In genomic region chr7:33743594-33743993, GRCh38 we compare ENCODE assay signal across 16 cellular contexts.
DNase-seq lines count a peak whose midpoint lies in the region; ATAC-seq and TF ChIP-seq lines count a peak whose summit lies in the region.
"Had no signal": no experiment of that assay in that cellular context is flagged by ENCODE, and none has a peak within 500 bp of the region (broad histone marks: within the 10 kb centered on the region; RNA-seq: fewer than 3 reads in every experiment).

No MANE protein-coding gene starts in this region.

- ATAC-seq in stimulated activated effector memory CD8-positive, alpha-beta T cell treated with anti-CD3 and anti-CD28 coated beads, Interleukin-12 subunit alpha, Interleukin-12 subunit beta, amount 100 ng/mL, for 72 hours = no peak
- ATAC-seq in HG02759 (IDR thresholded peaks at IDR 0.05; ENCODE audit: unreplicated experiment) (no peak), HG02623 (IDR thresholded peaks at IDR 0.05; ENCODE audit: unreplicated experiment) (no peak)

- H3K4me1 ChIP-seq in fibroblast of lung (ENCODE audit: control insufficient read depth, extremely low read depth, insufficient read depth, low read length) (peaks cover 12% of the 10 kb centered on the region), prostate gland (replicated peaks) (no peaks in the 10 kb centered on the region)
- H3K4me1 ChIP-seq: Caco-2 had no signal

- intact Hi-C loops in prostate gland (cut with DNase I) = loop anchor here (10.0 kb wide), 1 partner anchor 499 kb away; no protein-coding TSS in a partner anchor

- H3K27ac ChIP-seq in fibroblast of lung (ENCODE audit: insufficient read depth, low read length) = peak overlapping the region; percentile 62
- H3K27ac ChIP-seq in prostate gland = peak overlapping the region in 1 of 2 donors; percentile 59
- H3K27ac ChIP-seq: ovary had no signal

- peak overlapping the region; percentile 29 for H3K4me2 ChIP-seq in fibroblast of lung (ENCODE audit: extremely low read depth, insufficient read depth, low read length)

- peaks cover 2% of the 10 kb centered on the region for H3K9me3 Mint-ChIP-seq in stimulated activated effector memory CD8-positive, alpha-beta T cell treated with anti-CD3 and anti-CD28 coated beads, Interleukin-12 subunit alpha, Interleukin-12 subunit beta, amount 100 ng/mL, for 72 hours
- H3K9me3 Mint-ChIP-seq: activated CD4-positive, alpha-beta memory T cell treated with anti-CD3 and anti-CD28 coated beads for 36 hours had no signal

- H3K9me3 ChIP-seq in fibroblast of lung (ENCODE audit: control insufficient read depth, insufficient read depth, low read depth, low read length) (no peaks in the 10 kb centered on the region), prostate gland (no peaks in the 10 kb centered on the region)
- H3K9me3 ChIP-seq: Caco-2, ovary had no signal

- peaks cover 8% of the 10 kb centered on the region for H3K4me1 Mint-ChIP-seq in stimulated activated effector memory CD8-positive, alpha-beta T cell treated with anti-CD3 and anti-CD28 coated beads, Interleukin-12 subunit alpha, Interleukin-12 subunit beta, amount 100 ng/mL, for 72 hours

- H3K27me3 ChIP-seq in fibroblast of lung (ENCODE audit: control insufficient read depth, insufficient read depth, low read length) (no peaks in the 10 kb centered on the region), prostate gland (replicated peaks; ENCODE audit: insufficient read depth) (no peaks in the 10 kb centered on the region)
- H3K27me3 ChIP-seq: ovary had no signal

- no peaks in the 10 kb centered on the region for H3K79me2 ChIP-seq in fibroblast of lung (ENCODE audit: control insufficient read depth, insufficient read depth, low read length)

- WGBS in prostate gland = 64% methylated on average over 5 of the region's 5 CpGs

- no peak for TF ChIP-seq POLR2A in prostate gland (IDR thresholded peaks at IDR 0.05)

- no peaks in the 10 kb centered on the region for H4K20me1 ChIP-seq in fibroblast of lung (ENCODE audit: control insufficient read depth, extremely low read depth, insufficient read depth, low read length)

- TF ChIP-seq CTCF in fibroblast of lung (conservative IDR thresholded peaks at IDR 0.05 in 1 of 2, IDR thresholded peaks at IDR 0.05 in 1 of 2; ENCODE audit: low read depth in 1 of 2, low read length in 2 of 2) = no peak
- no peak for TF ChIP-seq CTCF in prostate gland (IDR thresholded peaks at IDR 0.05)

- no peaks in the 10 kb centered on the region for H3K36me3 Mint-ChIP-seq in stimulated activated effector memory CD8-positive, alpha-beta T cell treated with anti-CD3 and anti-CD28 coated beads, Interleukin-12 subunit alpha, Interleukin-12 subunit beta, amount 100 ng/mL, for 72 hours
- H3K36me3 Mint-ChIP-seq: activated CD4-positive, alpha-beta memory T cell treated with anti-CD3 and anti-CD28 coated beads for 36 hours had no signal

- no peak overlapping the region for H2AFZ ChIP-seq in fibroblast of lung (ENCODE audit: low read length)

- peak; percentile 12 for DNase-seq in DMS153 treated with DMSO at 0.1 percent for 48 hours (lab: John Stamatoyannopoulos, UW; ENCODE audit: unreplicated experiment)
- peak; percentile 58 for DNase-seq in M059J (ENCODE audit: low read depth)
- peak; percentile 75 to 98 for DNase-seq in fibroblast of lung (ENCODE audit: low read depth in 2 of 2)
- DNase-seq in prostate gland (ENCODE audit: low spot score) = peak; percentile 72
- DNase-seq in stimulated activated effector memory CD8-positive, alpha-beta T cell treated with anti-CD3 and anti-CD28 coated beads, Interleukin-12 subunit alpha, Interleukin-12 subunit beta, amount 100 ng/mL, for 72 hours (ENCODE audit: low spot score in 2 of 2) = no peak
- no peak for DNase-seq in stimulated activated CD4-positive, alpha-beta T cell treated with anti-CD3 and anti-CD28 coated beads, Interleukin-4, amount 100 ng/mL, for 24 hours
- DNase-seq: activated CD4-positive, alpha-beta memory T cell treated with anti-CD3 and anti-CD28 coated beads for 36 hours; activated gamma-delta T cell; Caco-2; cerebellar nuclear complex; left colon; ovary; stimulated activated CD4-positive, alpha-beta T cell treated with anti-CD3 and anti-CD28 coated beads, Interleukin-4, amount 100 ng/mL, for 4 hours; substantia nigra had no signal

- H3K27ac Mint-ChIP-seq in stimulated activated effector memory CD8-positive, alpha-beta T cell treated with anti-CD3 and anti-CD28 coated beads, Interleukin-12 subunit alpha, Interleukin-12 subunit beta, amount 100 ng/mL, for 72 hours = no peak overlapping the region
- H3K27ac Mint-ChIP-seq: activated CD4-positive, alpha-beta memory T cell treated with anti-CD3 and anti-CD28 coated beads for 36 hours had no signal

- no peak overlapping the region for H3K9ac ChIP-seq in fibroblast of lung (ENCODE audit: insufficient read depth, low read length)

- H3K36me3 ChIP-seq in fibroblast of lung (ENCODE audit: control insufficient read depth, insufficient read depth, low read length) (no peaks in the 10 kb centered on the region), prostate gland (no peaks in the 10 kb centered on the region)
- H3K36me3 ChIP-seq: ovary had no signal

- H3K4me3 ChIP-seq in fibroblast of lung (replicated peaks in 1 of 4; ENCODE audit: control extremely low read depth in 1 of 4, insufficient read depth in 1 of 4, low read depth in 3 of 4, low read length in 4 of 4) (no peak overlapping the region), prostate gland (no peak overlapping the region)
- H3K4me3 ChIP-seq: ovary had no signal

- no peak overlapping the region for H3K4me3 Mint-ChIP-seq in stimulated activated effector memory CD8-positive, alpha-beta T cell treated with anti-CD3 and anti-CD28 coated beads, Interleukin-12 subunit alpha, Interleukin-12 subunit beta, amount 100 ng/mL, for 72 hours
- H3K4me3 Mint-ChIP-seq: activated CD4-positive, alpha-beta memory T cell treated with anti-CD3 and anti-CD28 coated beads for 36 hours had no signal

Comparison
In these comparisons a context has a peak if more than half of its experiments do, and no peak if none do; other contexts are left out.
1. DNase-seq: peak in DMS153 treated with DMSO at 0.1 percent for 48 hours (single experiment), M059J (single experiment), fibroblast of lung (2 of 2) and prostate gland (single experiment); none in stimulated activated effector memory CD8-positive, alpha-beta T cell treated with anti-CD3 and anti-CD28 coated beads, Interleukin-12 subunit alpha, Interleukin-12 subunit beta, amount 100 ng/mL, for 72 hours (0 of 2) and stimulated activated CD4-positive, alpha-beta T cell treated with anti-CD3 and anti-CD28 coated beads, Interleukin-4, amount 100 ng/mL, for 24 hours (single experiment).